ENCODE assay signal across 8 cellular contexts in genomic region chr1:149917590-149918144, GRCh38. TPM values are rescaled to one million over a fixed set of nuclear protein-coding genes. Genes with fewer than 3 reads are reported as not detected.
DNase-seq lines count a peak whose midpoint lies in the region; ATAC-seq and TF ChIP-seq lines count a peak whose summit lies in the region.

Gene SV2A, minus strand, starts transcription at chr1:149917844. Its CDS starts 4,004 bp downstream, at chr1:149913840.

- H3K9me3 ChIP-seq in muscle layer of duodenum (ENCODE audit: control insufficient read depth in 1 of 2, low read length in 2 of 2): no peaks in the 10 kb centered on the region

- no peak within 1 kb of the TSS for H3K27ac ChIP-seq in muscle layer of duodenum (ENCODE audit: low read length)

- peak within 1 kb of the TSS; percentile 42 for H3K4me3 ChIP-seq in GM06990 (replicated peaks; ENCODE audit: low read depth, low read length)
- peak within 1 kb of the TSS; percentile 37 for H3K4me3 ChIP-seq in epithelial cell of esophagus (ENCODE audit: low read length)
- H3K4me3 ChIP-seq in muscle layer of duodenum (ENCODE audit: low read depth in 1 of 2, low read length in 2 of 2): peak within 1 kb of the TSS; percentile 61 to 74

- ATAC-seq in activated CD8-positive, alpha-beta memory T cell treated with anti-CD3 and anti-CD28 coated beads, Interleukin-2, amount 10 ng/mL, durations not matched to agents 7 days and 5 days: peak; percentile 82
- no peak for ATAC-seq in HG02623 (IDR thresholded peaks at IDR 0.05; ENCODE audit: unreplicated experiment)

- CTCF ChIA-PET in activated CD8-positive, alpha-beta memory T cell treated with anti-CD3 and anti-CD28 coated beads, Interleukin-2, amount 10 ng/mL, durations not matched to agents 7 days and 5 days (lab: Charles Lee): no interaction called here

- H3K4me3 Mint-ChIP-seq in activated CD8-positive, alpha-beta memory T cell treated with anti-CD3 and anti-CD28 coated beads, Interleukin-2, amount 10 ng/mL, durations not matched to agents 7 days and 5 days: peak within 1 kb of the TSS; percentile 83

- H3K27me3 Mint-ChIP-seq in activated CD8-positive, alpha-beta memory T cell treated with anti-CD3 and anti-CD28 coated beads, Interleukin-2, amount 10 ng/mL, durations not matched to agents 7 days and 5 days: no peaks in the 10 kb centered on the region

- peaks cover 13% of the 10 kb centered on the region for H3K36me3 Mint-ChIP-seq in activated CD8-positive, alpha-beta memory T cell treated with anti-CD3 and anti-CD28 coated beads, Interleukin-2, amount 10 ng/mL, durations not matched to agents 7 days and 5 days

- H3K36me3 ChIP-seq in GM06990 (ENCODE audit: control insufficient read depth, insufficient read depth, low read length) (no peaks in the 10 kb centered on the region; the same call in 1 of the 2 replicates), muscle layer of duodenum (ENCODE audit: control insufficient read depth in 1 of 2, insufficient read depth in 2 of 2, low read length in 2 of 2) (peaks cover 3 to 4% of the 10 kb centered on the region in 2 donors)

- H3K4me1 Mint-ChIP-seq in activated CD8-positive, alpha-beta memory T cell treated with anti-CD3 and anti-CD28 coated beads, Interleukin-2, amount 10 ng/mL, durations not matched to agents 7 days and 5 days: peaks cover 35% of the 10 kb centered on the region

- DNase-seq in GM06990 (ENCODE audit: extremely low read depth, insufficient read length): peak; percentile 42
- DNase-seq in NCI-H2171 treated with DMSO at 0.1 percent for 48 hours (lab: John Stamatoyannopoulos, UW): peak; percentile 66
- peak; percentile 61 for DNase-seq in activated CD8-positive, alpha-beta memory T cell treated with anti-CD3 and anti-CD28 coated beads, Interleukin-2, amount 10 ng/mL, durations not matched to agents 7 days and 5 days
- DNase-seq in epithelial cell of esophagus (ENCODE audit: low read depth): peak; percentile 25
- peak; percentile 41 for DNase-seq in stromal cell of bone marrow (ENCODE audit: low read depth)
- DNase-seq in NAMALWA (ENCODE audit: low spot score): no peak

- no peaks in the 10 kb centered on the region for H3K9me3 Mint-ChIP-seq in activated CD8-positive, alpha-beta memory T cell treated with anti-CD3 and anti-CD28 coated beads, Interleukin-2, amount 10 ng/mL, durations not matched to agents 7 days and 5 days (ENCODE audit: low read depth)

- peak within 1 kb of the TSS; percentile 77 for H3K27ac Mint-ChIP-seq in activated CD8-positive, alpha-beta memory T cell treated with anti-CD3 and anti-CD28 coated beads, Interleukin-2, amount 10 ng/mL, durations not matched to agents 7 days and 5 days

- H3K27me3 ChIP-seq in GM06990 (replicated peaks; ENCODE audit: control insufficient read depth, insufficient read depth, low read length) (no peaks in the 10 kb centered on the region), muscle layer of duodenum (ENCODE audit: low read depth, low read length) (peaks cover 6% of the 10 kb centered on the region)

- H3K4me1 ChIP-seq in muscle layer of duodenum (ENCODE audit: control insufficient read depth in 1 of 2, insufficient read depth in 2 of 2, low read length in 2 of 2): peaks cover 0 to 20% of the 10 kb centered on the region in 2 donors

- TF ChIP-seq CTCF in GM06990 (IDR thresholded peaks at IDR 0.05; ENCODE audit: insufficient read depth, low read length, poor library complexity, severe bottlenecking) (no peak), epithelial cell of esophagus (IDR thresholded peaks at IDR 0.05; ENCODE audit: insufficient read depth, low read depth, low read length, missing control alignments) (no peak)

RNA-seq across cellular contexts. Expression of gene SV2A, which starts in this region (rescaled TPM):
- 10 to 100 TPM; 15.8 to 17.1 TPM for total RNA-seq in activated CD8-positive, alpha-beta memory T cell treated with anti-CD3 and anti-CD28 coated beads, Interleukin-2, amount 10 ng/mL, durations not matched to agents 7 days and 5 days
